Comparison of ENCODE assay signal across 12 cellular contexts in genomic region chr1:187842406-187843165, GRCh38.
A peak's percentile ranks its signal among the peaks of the same experiment; 100 is the strongest.
DNase-seq lines count a peak whose midpoint lies in the region; ATAC-seq, FAIRE-seq and TF ChIP-seq lines count a peak whose summit lies in the region.
"Had no signal": no experiment of that assay in that cellular context is flagged by ENCODE, and none has a peak within 500 bp of the region (broad histone marks: within the 10 kb centered on the region; RNA-seq: fewer than 3 reads in every experiment).

No MANE protein-coding gene starts in this region.

- H3K36me3 ChIP-seq in DND-41 (ENCODE audit: insufficient read depth, low read length) (no peaks in the 10 kb centered on the region), K562 (ENCODE audit: control insufficient read depth, insufficient read depth, low read length) (no peaks in the 10 kb centered on the region), keratinocyte (ENCODE audit: control insufficient read depth in 2 of 2, extremely low read depth in 1 of 2, insufficient read depth in 2 of 2, low read length in 2 of 2) (no peaks in the 10 kb centered on the region), gastroesophageal sphincter (no peaks in the 10 kb centered on the region)
- H3K36me3 ChIP-seq: thoracic aorta had no signal

- H4K20me1 ChIP-seq in DND-41 (ENCODE audit: insufficient read depth, low read length) (no peaks in the 10 kb centered on the region), K562 (replicated peaks; ENCODE audit: control insufficient read depth, insufficient read depth, low read length) (no peaks in the 10 kb centered on the region), keratinocyte (ENCODE audit: control insufficient read depth, extremely low read depth, insufficient read depth, low read length) (no peaks in the 10 kb centered on the region)

- H3K79me2 ChIP-seq in DND-41 (ENCODE audit: insufficient read depth, low read length) = no peaks in the 10 kb centered on the region
- no peaks in the 10 kb centered on the region for H3K79me2 ChIP-seq in K562 (ENCODE audit: control insufficient read depth, insufficient read depth, low read length)
- no peaks in the 10 kb centered on the region for H3K79me2 ChIP-seq in keratinocyte (ENCODE audit: control insufficient read depth, insufficient read depth, low read length)

- H3K9me1 ChIP-seq in K562 (ENCODE audit: control insufficient read depth, insufficient read depth, low read length) (no peaks in the 10 kb centered on the region), keratinocyte (ENCODE audit: control insufficient read depth, extremely low read depth, insufficient read depth, low read length) (no peaks in the 10 kb centered on the region)

- TF ChIP-seq POLR2A in NB4 (IDR thresholded peaks at IDR 0.05; ENCODE audit: extremely low read depth, insufficient read length) (no peak), K562 (conservative IDR thresholded peaks at IDR 0.05) (no peak), gastroesophageal sphincter (IDR thresholded peaks at IDR 0.05) (no peak)

- intact Hi-C loops in K562 (cut with micrococcal nuclease) = no loop called here

- BruUV-seq in K562 (replicated peaks; lab: Mats Ljungman, UMichigan) = no TSS peak

- H2AFZ ChIP-seq in DND-41 (ENCODE audit: low read depth, low read length) (no peak overlapping the region), K562 (ENCODE audit: low read depth, low read length) (no peak overlapping the region), keratinocyte (ENCODE audit: control insufficient read depth, low read length) (peak overlapping the region; percentile 41)

- CTCF ChIA-PET in K562 (lab: Yijun Ruan, JAX; ENCODE audit: low intra/inter-chr PET ratio) = interaction anchor here (0.6 kb wide), 1 partner anchor 60 kb away, joined by 4 read pairs; no protein-coding TSS in a partner anchor

- POLR2A ChIA-PET in K562 (lab: Yijun Ruan, JAX) = no interaction called here

- under 1% methylated on average over 7 of the region's 7 CpGs for WGBS in K562 (ENCODE audit: insufficient coverage, low coverage, missing lambda C conversion rate)
- 69 to 85% methylated on average over 7 of the region's 7 CpGs for WGBS in gastroesophageal sphincter (ENCODE audit: low coverage in 1 of 2), 2 donors

- peak; percentile 12 for DNase-seq in DND-41
- DNase-seq in NB4 (ENCODE audit: low read depth) = peak; percentile 17
- DNase-seq in K562 (ENCODE audit: extremely low read depth in 1 of 4, low spot score in 3 of 4) = no peak
- DNase-seq in keratinocyte (ENCODE audit: low read depth, low spot score) = peak; percentile 68
- no peak for DNase-seq in activated CD4-positive, alpha-beta T cell treated with anti-CD3 and anti-CD28 coated beads, Interleukin-2, amount 50 U/mL, for 48 hours
- no peak for DNase-seq in HuH-7 (ENCODE audit: low spot score)
- DNase-seq: activated B cell treated with CpG ODN at 0.5 μM for 24 hours, cortex of kidney had no signal

- in situ Hi-C loops in K562 (cut with MboI) = no loop called here

- H3K4me2 ChIP-seq in DND-41 (ENCODE audit: insufficient read depth, low read length) = no peak overlapping the region
- H3K4me2 ChIP-seq in K562 (ENCODE audit: insufficient read depth, low read length) = no peak overlapping the region
- H3K4me2 ChIP-seq in keratinocyte (ENCODE audit: control insufficient read depth, extremely low read depth, insufficient read depth, low read depth, low read length) = peak overlapping the region; percentile 46

- TF ChIP-seq EP300 in K562 (IDR thresholded peaks at IDR 0.05; ENCODE audit: low read length) (no peak), gastroesophageal sphincter (IDR thresholded peaks at IDR 0.05) (no peak)

- H3K9ac ChIP-seq in DND-41 (ENCODE audit: low read depth, low read length) (no peak overlapping the region), K562 (ENCODE audit: insufficient read depth in 1 of 2, low read depth in 2 of 2, low read length in 2 of 2) (no peak overlapping the region), keratinocyte (ENCODE audit: control insufficient read depth, extremely low read depth, insufficient read depth, low read length) (peak overlapping the region; percentile 43)

- no peak for ATAC-seq in DND-41 (ENCODE audit: insufficient read depth, low read depth)
- no peak for ATAC-seq in K562
- no peak for ATAC-seq in gastroesophageal sphincter
- no peak for ATAC-seq in HG03354 (IDR thresholded peaks at IDR 0.05; ENCODE audit: poor library complexity, severe bottlenecking, unreplicated experiment)

- TF ChIP-seq RAD21 in K562 (CRISPR knock-in tag; conservative IDR thresholded peaks at IDR 0.05 in 1 of 2, IDR thresholded peaks at IDR 0.05 in 1 of 2) = no peak

- dilution Hi-C loops in keratinocyte (cut with MboI; ENCODE audit: extremely low pct_ligation_motif_present, low sequenced_read_pairs) = no loop called here

- no peak for FAIRE-seq in K562 (lab: Jason Lieb, UNC)
- peak; percentile 80 for FAIRE-seq in keratinocyte (lab: Jason Lieb, UNC)

- H3K4me3 ChIP-seq in DND-41 (ENCODE audit: low read depth in 1 of 2, low read length in 2 of 2) (no peak overlapping the region), NB4 (ENCODE audit: low read depth, low read length) (no peak overlapping the region), K562 (no peak overlapping the region), keratinocyte (ENCODE audit: control insufficient read depth in 2 of 3, extremely low read depth in 1 of 3, insufficient read depth in 2 of 3, low read depth in 1 of 3, low read length in 3 of 3) (no peak overlapping the region), gastroesophageal sphincter (no peak overlapping the region)
- H3K4me3 ChIP-seq: skin epidermis, thoracic aorta had no signal

- H3K4me1 ChIP-seq in DND-41 (ENCODE audit: insufficient read depth, low read length) (no peaks in the 10 kb centered on the region), K562 (replicated peaks in 1 of 2; ENCODE audit: control insufficient read depth in 2 of 2, insufficient read depth in 2 of 2, low read length in 2 of 2) (no peaks in the 10 kb centered on the region), keratinocyte (ENCODE audit: control insufficient read depth, extremely low read depth, insufficient read depth, low read length) (peaks cover 29% of the 10 kb centered on the region), gastroesophageal sphincter (no peaks in the 10 kb centered on the region)

- H3K27me3 ChIP-seq in DND-41 (ENCODE audit: insufficient read depth, low read length, poor library complexity) (no peaks in the 10 kb centered on the region), K562 (ENCODE audit: control insufficient read depth in 2 of 2, insufficient read depth in 2 of 2, low read length in 2 of 2) (no peaks in the 10 kb centered on the region), keratinocyte (ENCODE audit: control insufficient read depth, extremely low read depth, insufficient read depth, low read length) (no peaks in the 10 kb centered on the region), gastroesophageal sphincter (no peaks in the 10 kb centered on the region)

- TF ChIP-seq CTCF in DND-41 (IDR thresholded peaks at IDR 0.05; ENCODE audit: borderline replicate concordance, extremely low read depth, low read length, poor library complexity, severe bottlenecking) (no peak), NB4 (IDR thresholded peaks at IDR 0.05; ENCODE audit: low read depth, low read length) (no peak), K562 (IDR thresholded peaks at IDR 0.05 in 2 of 3, conservative IDR thresholded peaks at IDR 0.05 in 1 of 3; ENCODE audit: insufficient read depth in 2 of 3, low read depth in 1 of 3, low read length in 3 of 3) (no peak), keratinocyte (optimal IDR thresholded peaks at IDR 0.05 in 1 of 3, IDR thresholded peaks at IDR 0.05 in 1 of 3, conservative IDR thresholded peaks at IDR 0.05 in 1 of 3; ENCODE audit: extremely low read depth in 1 of 3, insufficient read depth in 2 of 3, low read length in 3 of 3) (no peak), gastroesophageal sphincter (IDR thresholded peaks at IDR 0.05) (no peak)

- H3K27ac ChIP-seq in DND-41 (ENCODE audit: low read length) (no peak overlapping the region), K562 (ENCODE audit: extremely low read depth, low read depth, low read length) (no peak overlapping the region), keratinocyte (ENCODE audit: control insufficient read depth, insufficient read depth, low read length) (peak overlapping the region; percentile 77), gastroesophageal sphincter (no peak overlapping the region)
- H3K27ac ChIP-seq: skin epidermis, thoracic aorta had no signal

- H3K9me3 ChIP-seq in DND-41 (ENCODE audit: insufficient read depth, low read length, severe bottlenecking) (peaks cover 2% of the 10 kb centered on the region), K562 (replicated peaks; ENCODE audit: control insufficient read depth, insufficient read depth, low read depth, low read length) (no peaks in the 10 kb centered on the region; the same call in 1 of the 2 replicates), keratinocyte (ENCODE audit: control insufficient read depth, low read depth, low read length) (no peaks in the 10 kb centered on the region), gastroesophageal sphincter (no peaks in the 10 kb centered on the region)
- H3K9me3 ChIP-seq: thoracic aorta had no signal

TF ChIP-seq in K562, 482 proteins besides CTCF, POLR2A, EP300 and RAD21:
- TF ChIP-seq RFX1 (IDR thresholded peaks at IDR 0.05) (no peak), NR2C1 (IDR thresholded peaks at IDR 0.05) (no peak), NR2C1 (tag; IDR thresholded peaks at IDR 0.05) (0 out of 2 replicates have a peak, but pooled peaks have one; percentile 39), FOXA1 (IDR thresholded peaks at IDR 0.05; ENCODE audit: borderline replicate concordance) (no peak)

Comparison
In these comparisons a context has a peak if more than half of its experiments do, and no peak if none do; other contexts are left out.
1. DNase-seq: peak in DND-41 (single experiment), NB4 (single experiment) and keratinocyte (single experiment); none in K562 (0 of 4), activated CD4-positive, alpha-beta T cell treated with anti-CD3 and anti-CD28 coated beads, Interleukin-2, amount 50 U/mL, for 48 hours (0 of 2) and HuH-7 (single experiment).